ENCODE assay signal across 7 cellular contexts in the genomic region with DNA sequence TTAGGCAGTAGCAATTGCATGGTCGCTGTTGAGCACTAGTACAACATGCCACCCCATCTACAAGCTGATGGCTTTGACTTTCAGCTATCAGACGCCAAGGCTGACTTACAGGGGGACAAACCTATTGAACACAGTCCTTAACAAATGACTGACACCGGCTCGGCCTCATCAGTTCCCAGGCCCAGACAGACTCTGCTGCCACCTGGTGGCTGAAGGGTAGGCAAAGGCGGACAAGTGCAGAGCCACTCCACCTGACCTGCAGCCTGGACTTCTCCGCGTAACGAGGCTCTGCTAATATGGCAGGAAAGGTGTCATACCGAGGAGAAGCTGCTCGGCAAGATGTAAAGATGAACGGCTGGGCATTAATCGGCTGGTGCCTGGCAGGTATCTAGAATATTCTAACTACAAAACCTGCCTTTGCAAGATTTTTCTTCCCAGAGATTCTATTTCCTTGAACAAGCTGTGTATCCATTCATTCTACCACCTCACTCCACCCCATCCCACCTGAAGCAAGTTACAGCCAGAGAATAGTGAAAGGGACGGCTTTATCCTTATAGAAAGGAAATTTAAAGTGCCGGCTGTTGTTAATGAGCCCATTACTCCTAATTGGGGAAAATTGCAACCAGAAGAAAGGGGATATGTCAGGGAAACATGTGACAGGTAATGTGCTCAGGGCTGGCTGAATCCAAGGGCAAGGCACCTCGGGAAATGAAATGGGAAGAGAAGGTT.
DNase-seq lines count a peak whose midpoint lies in the region; ATAC-seq and TF ChIP-seq lines count a peak whose summit lies in the region.

No MANE protein-coding gene starts in this region.

- peak; percentile 88 for ATAC-seq in Right ventricle myocardium superior (ENCODE audit: poor library complexity)

- DNase-seq in GM13977 (ENCODE audit: low spot score) (peak; percentile 80), HS-27A (ENCODE audit: low read depth) (peak; percentile 41), OCI-M1 (lab: John Stamatoyannopoulos, UW) (peak; percentile 46), Right ventricle myocardium superior (peak; percentile 84), retina (peak; percentile 53), NOMO-1 (lab: John Stamatoyannopoulos, UW; ENCODE audit: unreplicated experiment in 2 of 2) (no peak)
- DNase-seq in activated effector memory CD4-positive, alpha-beta T cell treated with anti-CD3 and anti-CD28 coated beads, Interleukin-2, amount 50 U/mL, for 16 hours = peak; percentile 85

- intact Hi-C loops in Right ventricle myocardium superior (cut with DNase I) = loop anchor here (5.0 to 10.0 kb wide), 2 partner anchors 279 to 406 kb away; no protein-coding TSS in a partner anchor

- in situ Hi-C loops in GM13977 (cut with MboI; ENCODE audit: low pct_unique_long_range_greater_than_20kb, low sequenced_read_pairs, unreplicated experiment) = loop anchor here (25.0 kb wide), 1 partner anchor 404 kb away; no protein-coding TSS in a partner anchor

- peak; percentile 80 for TF ChIP-seq CTCF in GM13977 (IDR thresholded peaks at IDR 0.05; ENCODE audit: extremely low read depth, insufficient read depth, missing control alignments)

Comparison
In these comparisons a context has a peak if more than half of its experiments do, and no peak if none do; other contexts are left out.
1. DNase-seq: peak in GM13977 (single experiment), HS-27A (single experiment), OCI-M1 (single experiment), activated effector memory CD4-positive, alpha-beta T cell treated with anti-CD3 and anti-CD28 coated beads, Interleukin-2, amount 50 U/mL, for 16 hours (single experiment), Right ventricle myocardium superior (single experiment) and retina (single experiment); none in NOMO-1 (0 of 2).